Comparison of ENCODE assay signal across 24 cellular contexts in genomic region chr19:18852634-18853033, GRCh38. TPM values are rescaled to one million over a fixed set of nuclear protein-coding genes. Genes with fewer than 3 reads are reported as not detected.
"Had no signal": no experiment of that assay in that cellular context is flagged by ENCODE, and none has a peak within 500 bp of the region (broad histone marks: within the 10 kb centered on the region; RNA-seq: fewer than 3 reads in every experiment).

No MANE protein-coding gene starts in this region.

- H3K9me3 Mint-ChIP-seq: natural killer cell treated with Interleukin-12 subunit alpha and Interleukin-12 subunit beta and Interleukin-15 and Interleukin-18, amount 100 ng/mL, for 72 hours had no signal

- H3K4me3 ChIP-seq: adrenal gland, ascending aorta, esophagus squamous epithelium, gastrocnemius medialis, lower lobe of right lung, pancreas, psoas muscle, right atrium auricular region, stomach, suprapubic skin, tibial nerve, uterus had no signal

- H3K9me3 ChIP-seq: adrenal gland, ascending aorta, esophagus squamous epithelium, gastrocnemius medialis, lower lobe of right lung, neutrophil, pancreas, psoas muscle, right atrium auricular region, stomach, suprapubic skin, tibial nerve, uterus had no signal

- DNase-seq: activated gamma-delta T cell treated with Interleukin-2 at 50 U/mL for 16 hours; activated T-cell treated with anti-CD3 and anti-CD28 coated beads, Interleukin-2, amount 50 U/mL, for 1 hour; adrenal gland; central memory CD4-positive, alpha-beta T cell; effector memory CD4-positive, alpha-beta T cell; esophagus squamous epithelium; gastrocnemius medialis; head of caudate nucleus; kidney; psoas muscle; stimulated activated CD4-positive, alpha-beta T cell treated with anti-CD3 and anti-CD28 coated beads, Interleukin-12 subunit alpha, Interleukin-12 subunit beta, amount 100 ng/mL, for 4 hours; stimulated activated CD4-positive, alpha-beta T cell treated with anti-CD3 and anti-CD28 coated beads, Interleukin-4, amount 100 ng/mL, for 4 hours; stomach; T-helper 2 cell; uterus had no signal

- FAIRE-seq: kidney, pancreas had no signal

- H3K4me3 Mint-ChIP-seq: activated naive CD8-positive, alpha-beta T cell; natural killer cell treated with Interleukin-12 subunit alpha and Interleukin-12 subunit beta and Interleukin-15 and Interleukin-18, amount 100 ng/mL, for 72 hours had no signal

- H3K36me3 Mint-ChIP-seq: natural killer cell treated with Interleukin-12 subunit alpha and Interleukin-12 subunit beta and Interleukin-15 and Interleukin-18, amount 100 ng/mL, for 72 hours had no signal

- H3K27me3 ChIP-seq: adrenal gland, ascending aorta, esophagus squamous epithelium, gastrocnemius medialis, neutrophil, pancreas, right atrium auricular region, stomach, suprapubic skin, tibial nerve, uterus had no signal

- H3K27ac Mint-ChIP-seq: activated naive CD8-positive, alpha-beta T cell; natural killer cell treated with Interleukin-12 subunit alpha and Interleukin-12 subunit beta and Interleukin-15 and Interleukin-18, amount 100 ng/mL, for 72 hours had no signal

- H3K27ac ChIP-seq: ascending aorta, esophagus squamous epithelium, gastrocnemius medialis, lower lobe of right lung, pancreas, psoas muscle, right atrium auricular region, stomach, suprapubic skin, tibial nerve, uterus had no signal

- ATAC-seq: gastrocnemius medialis; lower lobe of right lung; natural killer cell treated with Interleukin-12 subunit alpha and Interleukin-12 subunit beta and Interleukin-15 and Interleukin-18, amount 100 ng/mL, for 72 hours; pancreas; psoas muscle had no signal

- H3K36me3 ChIP-seq: uterus had no signal

RNA-seq across cellular contexts. Expression of gene CERS1, which starts 43.3 kb away (rescaled TPM):
- total RNA-seq: ascending aorta; lower lobe of right lung; natural killer cell treated with Interleukin-12 subunit alpha and Interleukin-12 subunit beta and Interleukin-15 and Interleukin-18, amount 100 ng/mL, for 72 hours had no signal
